In genomic region chr9:114382951-114383865, GRCh38 we compare ENCODE assay signal across 9 cellular contexts. TPM values are rescaled to one million over a fixed set of nuclear protein-coding genes. Genes with fewer than 3 reads are reported as not detected.
DNase-seq lines count a peak whose midpoint lies in the region; ATAC-seq and TF ChIP-seq lines count a peak whose summit lies in the region.
"Had no signal": no experiment of that assay in that cellular context is flagged by ENCODE, and none has a peak within 500 bp of the region (broad histone marks: within the 10 kb centered on the region; RNA-seq: fewer than 3 reads in every experiment).

No MANE protein-coding gene starts in this region.

- no peak overlapping the region for H2BK120ac ChIP-seq in H9 (ENCODE audit: low read depth, low read length, poor library complexity, severe bottlenecking)

- H3K4me1 ChIP-seq in ACC112 (ENCODE audit: control insufficient read depth, insufficient read depth, low read length, unreplicated experiment) (peaks cover 50% of the 10 kb centered on the region), H9 (ENCODE audit: insufficient read depth, low read length) (peaks cover 4% of the 10 kb centered on the region; the same call in 1 of the 2 replicates), stomach (peaks cover 45 to 92% (median 61%) of the 10 kb centered on the region in 4 donors)

- H3K14ac ChIP-seq in H9 (ENCODE audit: insufficient read depth, low read length): no peak overlapping the region

- no peak overlapping the region for H3K56ac ChIP-seq in H9 (ENCODE audit: insufficient read length, low read depth, low read length)

- no peak overlapping the region for H2BK5ac ChIP-seq in H9 (ENCODE audit: insufficient read length, low read length)

- no peak overlapping the region for H2AK5ac ChIP-seq in H9 (ENCODE audit: insufficient read length, low read length)

- TF ChIP-seq EP300 in stomach (IDR thresholded peaks at IDR 0.05): no peak

- H3K9me3 ChIP-seq in H9 (ENCODE audit: control insufficient read depth, low read depth, low read length) (no peaks in the 10 kb centered on the region), stomach (no peaks in the 10 kb centered on the region)

- H3K36me3 ChIP-seq in ACC112 (ENCODE audit: insufficient read depth, low read length): peaks cover 11% of the 10 kb centered on the region; the same call in 1 of the 2 replicates
- H3K36me3 ChIP-seq in stomach: peaks cover 21 to 38% (median 33%) of the 10 kb centered on the region in 4 donors

- H2BK12ac ChIP-seq in H9 (ENCODE audit: insufficient read length, low read depth, low read length): peak overlapping the region; percentile 63

- H3K79me2 ChIP-seq in ACC112 (ENCODE audit: control insufficient read depth, insufficient read depth, low read length, unreplicated experiment) (peaks cover 35% of the 10 kb centered on the region), H9 (ENCODE audit: insufficient read depth, low read length) (no peaks in the 10 kb centered on the region; the same call in 1 of the 2 replicates)

- no peak overlapping the region for H4K91ac ChIP-seq in H9 (ENCODE audit: insufficient read length, low read depth, low read length)

- DNase-seq in H9 (peak; percentile 68), myocyte (ENCODE audit: low read depth) (peak; percentile 85), stomach (no peak), dermis blood vessel endothelial cell (no peak), NCI-H1436 treated with DMSO at 0.1 percent for 48 hours (lab: John Stamatoyannopoulos, UW) (no peak)

- H4K5ac ChIP-seq in H9 (ENCODE audit: insufficient read length, low read depth, low read length): no peak overlapping the region

- H3K36me3 Mint-ChIP-seq in H9 (ENCODE audit: insufficient read depth in 1 of 3, low read depth in 3 of 3): peaks cover 5 to 12% (median 11%) of the 10 kb centered on the region in 3 experiments; a peak in 6 of 7 replicates

- peak overlapping the region; percentile 5 for H3K18ac ChIP-seq in H9 (ENCODE audit: insufficient read length, low read depth, low read length)

- no peaks in the 10 kb centered on the region for H3K27me3 Mint-ChIP-seq in H9 (ENCODE audit: low read depth)

- no peak overlapping the region for H3K23ac ChIP-seq in H9 (ENCODE audit: insufficient read length, low read depth, low read length)

- H4K20me1 ChIP-seq in H9 (ENCODE audit: control insufficient read depth, insufficient read depth, insufficient read length): no peaks in the 10 kb centered on the region

- peak overlapping the region; percentile 23 for H2AFZ ChIP-seq in ACC112 (ENCODE audit: low read length, unreplicated experiment)
- no peak overlapping the region for H2AFZ ChIP-seq in H9 (ENCODE audit: low read length)

- intact Hi-C loops in stomach (cut with DNase I; ENCODE audit: low total_unique reads): no loop called here

- no peaks in the 10 kb centered on the region for H3K9me3 Mint-ChIP-seq in H9

- no peaks in the 10 kb centered on the region for H3K23me2 ChIP-seq in H9 (ENCODE audit: insufficient read length, low read depth, low read length, poor library complexity, severe bottlenecking)

- H3K4me3 Mint-ChIP-seq in H9: peak overlapping the region in 1 of 2 experiments; percentile 44; a peak in 2 of 5 replicates

- peak; percentile 3 to 6 for ATAC-seq in activated CD4-positive, CD25-positive, alpha-beta regulatory T cell treated with anti-CD3 and anti-CD28 coated beads, Interleukin-2, amount 50 U/mL, for 24 hours

- no CpG with 5 or more reads among the region's 17 CpGs for WGBS in H9 (ENCODE audit: extremely low coverage, insufficient read length, low lambda C conversion rate)
- WGBS in stomach, 5 donors: 37 to 61% (median 49%) methylated on average over 16 to 17 of the region's 17 CpGs

- H2BK15ac ChIP-seq in H9 (ENCODE audit: low read depth, low read length): no peak overlapping the region

- TF ChIP-seq CTCF in H9 (conservative IDR thresholded peaks at IDR 0.05) (peak; percentile 40; the same call in 2 of the 3 replicates), stomach (IDR thresholded peaks at IDR 0.05) (no peak)

- peak overlapping the region; percentile 21 to 88 (median 80); a peak in 4 of 7 replicates for H3K27ac Mint-ChIP-seq in H9

- H3K79me1 ChIP-seq in H9 (ENCODE audit: insufficient read depth, low read depth, low read length, poor library complexity, severe bottlenecking): no peaks in the 10 kb centered on the region

- no peak overlapping the region for H3K9ac ChIP-seq in H9 (ENCODE audit: extremely low read depth, insufficient read length, low read length)

- H2BK20ac ChIP-seq in H9 (ENCODE audit: low read depth, low read length, poor library complexity, severe bottlenecking): no peak overlapping the region

- H3K4me3 ChIP-seq in ACC112 (ENCODE audit: low read depth, low read length) (peak overlapping the region; percentile 50; the same call in 1 of the 2 replicates), stomach (peak overlapping the region in 3 of 4 donors; percentile 2 to 31 (median 25))

- TF ChIP-seq POLR2A in stomach (IDR thresholded peaks at IDR 0.05): no peak

- H3K27ac ChIP-seq in ACC112 (ENCODE audit: low read depth, low read length) (peak overlapping the region; percentile 82), H9 (ENCODE audit: insufficient read length, low read depth, low read length) (no peak overlapping the region), cingulate gyrus (ENCODE audit: low read depth, low read length) (peak overlapping the region; percentile 63), stomach (peak overlapping the region; percentile 43 to 93 (median 88))

- H3K4me1 Mint-ChIP-seq in H9: peaks cover 56 to 73% of the 10 kb centered on the region in 2 experiments

- H3K4me2 ChIP-seq in H9 (ENCODE audit: insufficient read depth, insufficient read length, low read length): no peak overlapping the region

- no peak overlapping the region for H3K4ac ChIP-seq in H9 (ENCODE audit: low read depth, low read length)

- H4K8ac ChIP-seq in H9 (replicated peaks; ENCODE audit: insufficient read length, low read depth, low read length): no peak overlapping the region

- H3T11ph ChIP-seq in H9 (ENCODE audit: low read length): no peak overlapping the region

- no peaks in the 10 kb centered on the region for H3K27me3 ChIP-seq in ACC112 (ENCODE audit: insufficient read depth, low read length)
- no peaks in the 10 kb centered on the region for H3K27me3 ChIP-seq in H9 (ENCODE audit: insufficient read depth, low read length)
- H3K27me3 ChIP-seq in stomach: no peaks in the 10 kb centered on the region

RNA-seq across cellular contexts. Expression of gene AKNA, which starts 4.6 kb away (rescaled TPM):
- total RNA-seq in H9 (2021) (19.7 and 20.8 TPM in 2 replicates), myocyte (1.4 and 3.7 TPM in 2 replicates), stomach (10 to 100 TPM; 13.4 to 85.8 (median 31.0) TPM), dermis blood vessel endothelial cell (2.0 and 3.6 TPM in 2 replicates)
- 4.2 TPM for polyA plus RNA-seq in myocyte (2012)
- polyA plus RNA-seq in stomach: 10 to 100 TPM; 12.2 to 13.6 (median 12.3) TPM

RNA-seq across cellular contexts. Expression of gene ORM2, which starts 53.5 kb away (rescaled TPM):
- total RNA-seq in H9 (2021) (1.2 and 1.4 TPM in 2 replicates), myocyte (not detected in 2 replicates), stomach (1 to 10 TPM in 2 of 5 donors, not detected in 3; 1.2 to 2.0 TPM), dermis blood vessel endothelial cell (not detected in 2 replicates)
- polyA plus RNA-seq in myocyte (2012): not detected
- polyA plus RNA-seq in stomach: 10 to 100 TPM in 1 of 3 donors, 1 to 10 TPM in 1, not detected in 1; 4.9 to 17.1 TPM
- polyA plus RNA-seq: keratinocyte had no signal

Comparison
In these comparisons a context has a peak if more than half of its experiments do, and no peak if none do; other contexts are left out.
1. DNase-seq: peak in H9 (single experiment) and myocyte (single experiment); none in stomach (single experiment), dermis blood vessel endothelial cell (single experiment) and NCI-H1436 treated with DMSO at 0.1 percent for 48 hours (single experiment).